1 cellular context compared by ENCODE assay signal in genomic region chr22:29030618-29031235, GRCh38.
TF ChIP-seq lines count a peak whose summit lies in the region.

No MANE protein-coding gene starts in this region.

TF ChIP-seq in HepG2, 621 proteins besides CTCF, POLR2A, EP300 and RAD21 (continued from another document and continues in another):
- TF ChIP-seq, protein P1, sequence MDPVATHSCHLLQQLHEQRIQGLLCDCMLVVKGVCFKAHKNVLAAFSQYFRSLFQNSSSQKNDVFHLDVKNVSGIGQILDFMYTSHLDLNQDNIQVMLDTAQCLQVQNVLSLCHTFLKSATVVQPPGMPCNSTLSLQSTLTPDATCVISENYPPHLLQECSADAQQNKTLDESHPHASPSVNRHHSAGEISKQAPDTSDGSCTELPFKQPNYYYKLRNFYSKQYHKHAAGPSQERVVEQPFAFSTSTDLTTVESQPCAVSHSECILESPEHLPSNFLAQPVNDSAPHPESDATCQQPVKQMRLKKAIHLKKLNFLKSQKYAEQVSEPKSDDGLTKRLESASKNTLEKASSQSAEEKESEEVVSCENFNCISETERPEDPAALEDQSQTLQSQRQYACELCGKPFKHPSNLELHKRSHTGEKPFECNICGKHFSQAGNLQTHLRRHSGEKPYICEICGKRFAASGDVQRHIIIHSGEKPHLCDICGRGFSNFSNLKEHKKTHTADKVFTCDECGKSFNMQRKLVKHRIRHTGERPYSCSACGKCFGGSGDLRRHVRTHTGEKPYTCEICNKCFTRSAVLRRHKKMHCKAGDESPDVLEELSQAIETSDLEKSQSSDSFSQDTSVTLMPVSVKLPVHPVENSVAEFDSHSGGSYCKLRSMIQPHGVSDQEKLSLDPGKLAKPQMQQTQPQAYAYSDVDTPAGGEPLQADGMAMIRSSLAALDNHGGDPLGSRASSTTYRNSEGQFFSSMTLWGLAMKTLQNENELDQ (CRISPR knock-in tag; IDR thresholded peaks at IDR 0.05; ENCODE audit: borderline replicate concordance), result no peak
- TF ChIP-seq DDIT3 (CRISPR knock-in tag; IDR thresholded peaks at IDR 0.05) (no peak), BATF2 (CRISPR knock-in tag; IDR thresholded peaks at IDR 0.05) (no peak), ESRRA (CRISPR knock-in tag; IDR thresholded peaks at IDR 0.05; ENCODE audit: low read depth) (peak; percentile 65; the same call in 1 of the 2 replicates), HOXA3 (CRISPR knock-in tag; IDR thresholded peaks at IDR 0.05) (peak; percentile 92), SIX1 (CRISPR knock-in tag; IDR thresholded peaks at IDR 0.05; ENCODE audit: borderline replicate concordance) (no peak), ZNF333 (CRISPR knock-in tag; IDR thresholded peaks at IDR 0.05; ENCODE audit: borderline replicate concordance) (0 out of 2 replicates have a peak, but pooled peaks have one; percentile 37), ZFX (CRISPR knock-in tag; IDR thresholded peaks at IDR 0.05; ENCODE audit: low read depth) (0 out of 2 replicates have a peak, but pooled peaks have one; percentile 47), PHF21A (CRISPR knock-in tag; IDR thresholded peaks at IDR 0.05) (peak; percentile 15), NR2F2 (IDR thresholded peaks at IDR 0.05; ENCODE audit: borderline replicate concordance, low read depth) (peak; percentile 82), PLSCR1 (CRISPR knock-in tag; IDR thresholded peaks at IDR 0.05; ENCODE audit: borderline replicate concordance) (no peak), DNMT3B (CRISPR knock-in tag; conservative IDR thresholded peaks at IDR 0.05) (no peak), ELF3 (CRISPR knock-in tag; IDR thresholded peaks at IDR 0.05) (peak; percentile 67), MLXIP (CRISPR knock-in tag; IDR thresholded peaks at IDR 0.05; ENCODE audit: borderline replicate concordance) (0 out of 2 replicates have a peak, but pooled peaks have one; percentile 25), TSC22D2 (CRISPR knock-in tag; IDR thresholded peaks at IDR 0.05; ENCODE audit: borderline replicate concordance) (no peak), CCDC6 (CRISPR knock-in tag; IDR thresholded peaks at IDR 0.05) (peak; percentile 74; the same call in 1 of the 2 replicates), SMARCC2 (IDR thresholded peaks at IDR 0.05) (no peak), FOSL2 (CRISPR knock-in tag; IDR thresholded peaks at IDR 0.05) (peak; percentile 81), ZNF296 (CRISPR knock-in tag; conservative IDR thresholded peaks at IDR 0.05) (no peak), DNMT1 (CRISPR knock-in tag; IDR thresholded peaks at IDR 0.05) (no peak), ZNF136 (CRISPR knock-in tag; IDR thresholded peaks at IDR 0.05; ENCODE audit: low read depth) (no peak), TAF15 (IDR thresholded peaks at IDR 0.05; ENCODE audit: low read depth, low read length, poor library complexity, severe bottlenecking) (peak; percentile 51), JARID2 (CRISPR knock-in tag; IDR thresholded peaks at IDR 0.05; ENCODE audit: insufficient replicate concordance) (no peak), KDM5B (CRISPR knock-in tag; IDR thresholded peaks at IDR 0.05; ENCODE audit: borderline replicate concordance) (peak; percentile 74; the same call in 1 of the 2 replicates), MIER3 (CRISPR knock-in tag; IDR thresholded peaks at IDR 0.05; ENCODE audit: borderline replicate concordance) (peak; percentile 89; the same call in 1 of the 2 replicates), HOXA9 (CRISPR knock-in tag; IDR thresholded peaks at IDR 0.05; ENCODE audit: borderline replicate concordance) (no peak), ZBTB4 (CRISPR knock-in tag; IDR thresholded peaks at IDR 0.05; ENCODE audit: borderline replicate concordance) (peak; percentile 89), ZBTB38 (CRISPR knock-in tag; IDR thresholded peaks at IDR 0.05) (peak; percentile 67), ZMAT3 (CRISPR knock-in tag; conservative IDR thresholded peaks at IDR 0.05) (no peak), CENPX (CRISPR knock-in tag; IDR thresholded peaks at IDR 0.05) (no peak), TAF1 (CRISPR knock-in tag; IDR thresholded peaks at IDR 0.05) (peak; percentile 21; the same call in 1 of the 2 replicates), SETDB1 (CRISPR knock-in tag; IDR thresholded peaks at IDR 0.05; ENCODE audit: borderline replicate concordance) (no peak), ATM (IDR thresholded peaks at IDR 0.05; ENCODE audit: borderline replicate concordance) (no peak), ZNF770 (CRISPR knock-in tag; IDR thresholded peaks at IDR 0.05) (no peak), ZSCAN21 (CRISPR knock-in tag; IDR thresholded peaks at IDR 0.05; ENCODE audit: borderline replicate concordance) (peak; percentile 56; the same call in 1 of the 2 replicates), PLRG1 (conservative IDR thresholded peaks at IDR 0.05) (no peak), KLF13 (CRISPR knock-in tag; IDR thresholded peaks at IDR 0.05) (no peak), KAT2B (IDR thresholded peaks at IDR 0.05; ENCODE audit: borderline replicate concordance, low read depth, low read length) (no peak)
- TF ChIP-seq, protein P2, sequence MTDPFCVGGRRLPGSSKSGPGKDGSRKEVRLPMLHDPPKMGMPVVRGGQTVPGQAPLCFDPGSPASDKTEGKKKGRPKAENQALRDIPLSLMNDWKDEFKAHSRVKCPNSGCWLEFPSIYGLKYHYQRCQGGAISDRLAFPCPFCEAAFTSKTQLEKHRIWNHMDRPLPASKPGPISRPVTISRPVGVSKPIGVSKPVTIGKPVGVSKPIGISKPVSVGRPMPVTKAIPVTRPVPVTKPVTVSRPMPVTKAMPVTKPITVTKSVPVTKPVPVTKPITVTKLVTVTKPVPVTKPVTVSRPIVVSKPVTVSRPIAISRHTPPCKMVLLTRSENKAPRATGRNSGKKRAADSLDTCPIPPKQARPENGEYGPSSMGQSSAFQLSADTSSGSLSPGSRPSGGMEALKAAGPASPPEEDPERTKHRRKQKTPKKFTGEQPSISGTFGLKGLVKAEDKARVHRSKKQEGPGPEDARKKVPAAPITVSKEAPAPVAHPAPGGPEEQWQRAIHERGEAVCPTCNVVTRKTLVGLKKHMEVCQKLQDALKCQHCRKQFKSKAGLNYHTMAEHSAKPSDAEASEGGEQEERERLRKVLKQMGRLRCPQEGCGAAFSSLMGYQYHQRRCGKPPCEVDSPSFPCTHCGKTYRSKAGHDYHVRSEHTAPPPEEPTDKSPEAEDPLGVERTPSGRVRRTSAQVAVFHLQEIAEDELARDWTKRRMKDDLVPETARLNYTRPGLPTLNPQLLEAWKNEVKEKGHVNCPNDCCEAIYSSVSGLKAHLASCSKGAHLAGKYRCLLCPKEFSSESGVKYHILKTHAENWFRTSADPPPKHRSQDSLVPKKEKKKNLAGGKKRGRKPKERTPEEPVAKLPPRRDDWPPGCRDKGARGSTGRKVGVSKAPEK (CRISPR knock-in tag; IDR thresholded peaks at IDR 0.05; ENCODE audit: borderline replicate concordance), result no peak
- TF ChIP-seq, protein P3, sequence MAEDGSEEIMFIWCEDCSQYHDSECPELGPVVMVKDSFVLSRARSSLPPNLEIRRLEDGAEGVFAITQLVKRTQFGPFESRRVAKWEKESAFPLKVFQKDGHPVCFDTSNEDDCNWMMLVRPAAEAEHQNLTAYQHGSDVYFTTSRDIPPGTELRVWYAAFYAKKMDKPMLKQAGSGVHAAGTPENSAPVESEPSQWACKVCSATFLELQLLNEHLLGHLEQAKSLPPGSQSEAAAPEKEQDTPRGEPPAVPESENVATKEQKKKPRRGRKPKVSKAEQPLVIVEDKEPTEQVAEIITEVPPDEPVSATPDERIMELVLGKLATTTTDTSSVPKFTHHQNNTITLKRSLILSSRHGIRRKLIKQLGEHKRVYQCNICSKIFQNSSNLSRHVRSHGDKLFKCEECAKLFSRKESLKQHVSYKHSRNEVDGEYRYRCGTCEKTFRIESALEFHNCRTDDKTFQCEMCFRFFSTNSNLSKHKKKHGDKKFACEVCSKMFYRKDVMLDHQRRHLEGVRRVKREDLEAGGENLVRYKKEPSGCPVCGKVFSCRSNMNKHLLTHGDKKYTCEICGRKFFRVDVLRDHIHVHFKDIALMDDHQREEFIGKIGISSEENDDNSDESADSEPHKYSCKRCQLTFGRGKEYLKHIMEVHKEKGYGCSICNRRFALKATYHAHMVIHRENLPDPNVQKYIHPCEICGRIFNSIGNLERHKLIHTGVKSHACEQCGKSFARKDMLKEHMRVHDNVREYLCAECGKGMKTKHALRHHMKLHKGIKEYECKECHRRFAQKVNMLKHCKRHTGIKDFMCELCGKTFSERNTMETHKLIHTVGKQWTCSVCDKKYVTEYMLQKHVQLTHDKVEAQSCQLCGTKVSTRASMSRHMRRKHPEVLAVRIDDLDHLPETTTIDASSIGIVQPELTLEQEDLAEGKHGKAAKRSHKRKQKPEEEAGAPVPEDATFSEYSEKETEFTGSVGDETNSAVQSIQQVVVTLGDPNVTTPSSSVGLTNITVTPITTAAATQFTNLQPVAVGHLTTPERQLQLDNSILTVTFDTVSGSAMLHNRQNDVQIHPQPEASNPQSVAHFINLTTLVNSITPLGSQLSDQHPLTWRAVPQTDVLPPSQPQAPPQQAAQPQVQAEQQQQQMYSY (CRISPR knock-in tag; IDR thresholded peaks at IDR 0.05), result peak; percentile 99
- TF ChIP-seq, protein P4, sequence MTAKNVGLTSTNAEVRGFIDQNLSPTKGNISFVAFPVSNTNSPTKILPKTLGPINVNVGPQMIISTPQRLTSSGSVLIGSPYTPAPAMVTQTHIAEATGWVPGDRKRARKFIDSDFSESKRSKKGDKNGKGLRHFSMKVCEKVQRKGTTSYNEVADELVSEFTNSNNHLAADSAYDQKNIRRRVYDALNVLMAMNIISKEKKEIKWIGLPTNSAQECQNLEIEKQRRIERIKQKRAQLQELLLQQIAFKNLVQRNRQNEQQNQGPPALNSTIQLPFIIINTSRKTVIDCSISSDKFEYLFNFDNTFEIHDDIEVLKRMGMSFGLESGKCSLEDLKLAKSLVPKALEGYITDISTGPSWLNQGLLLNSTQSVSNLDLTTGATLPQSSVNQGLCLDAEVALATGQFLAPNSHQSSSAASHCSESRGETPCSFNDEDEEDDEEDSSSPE (CRISPR knock-in tag; IDR thresholded peaks at IDR 0.05), result no peak; the same call in 1 of the 2 replicates
